In the genomic region with DNA sequence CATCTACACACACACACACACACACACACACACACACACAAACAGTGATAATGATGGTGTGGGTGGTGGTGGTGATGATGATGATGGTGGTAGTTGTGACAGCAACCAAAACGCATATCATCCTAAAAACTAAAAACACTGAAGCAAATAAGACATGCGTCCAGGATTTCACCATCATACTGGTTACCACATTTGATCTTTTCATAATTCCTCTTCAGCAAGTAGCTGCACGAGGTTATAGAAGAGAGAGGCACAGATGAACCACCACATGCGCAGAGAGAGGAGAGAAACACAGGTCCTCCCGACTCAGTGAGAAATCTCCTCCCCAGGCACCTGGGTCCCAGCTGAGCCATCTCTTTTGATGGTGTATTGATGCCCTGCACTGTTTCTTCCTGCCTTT, we compare ENCODE assay signal across 27 cellular contexts.
"Had no signal": no experiment of that assay in that cellular context is flagged by ENCODE, and none has a peak within 500 bp of the region (broad histone marks: within the 10 kb centered on the region; RNA-seq: fewer than 3 reads in every experiment).

No MANE protein-coding gene starts in this region.

- DNase-seq: hypothalamus; immature natural killer cell; kidney; left colon; left lung; lower lobe of right lung; mammary epithelial cell; mesenchymal stem cell; naive thymus-derived CD8-positive, alpha-beta T cell; pancreas; posterior cingulate gyrus; retina; right cardiac atrium; stimulated activated CD4-positive, alpha-beta T cell treated with anti-CD3 and anti-CD28 coated beads, Interleukin-12 subunit alpha, Interleukin-12 subunit beta, amount 100 ng/mL, for 4 hours; stimulated activated CD4-positive, alpha-beta T cell treated with anti-CD3 and anti-CD28 coated beads, Interleukin-15, amount 100 ng/mL, for 24 hours; stimulated activated CD4-positive, alpha-beta T cell treated with anti-CD3 and anti-CD28 coated beads, Interleukin-2, amount 100 ng/mL, for 24 hours; stimulated activated CD4-positive, alpha-beta T cell treated with anti-CD3 and anti-CD28 coated beads, Interleukin-4, amount 100 ng/mL, for 1 hour; stimulated activated naive B cell treated with anti-CD40 and anti-IgM and Interleukin-4, amounts not matched to agents 10 μg/mL and 1 μg/mL and 100 μg/mL, for 72 hours; stimulated activated naive CD8-positive, alpha-beta T cell treated with anti-CD3 and anti-CD28 coated beads, Interleukin-15, Interleukin-2, amounts not matched to agents 100 U/mL and 50 U/mL, for 24 hours; stomach; testis; thyroid gland; transverse colon; upper lobe of left lung had no signal

- H3K9me3 ChIP-seq: left lung, lower lobe of right lung, pancreas, prostate gland, testis, thyroid gland, transverse colon, upper lobe of left lung had no signal

- H3K4me3 ChIP-seq: left lung, lower lobe of right lung, pancreas, prostate gland, skin epidermis, stomach, testis, thyroid gland, transverse colon, upper lobe of left lung had no signal

- H3K36me3 ChIP-seq: left lung, lower lobe of right lung, pancreas, prostate gland, stomach, thyroid gland, transverse colon, upper lobe of left lung had no signal

- ATAC-seq: left colon; left lung; lower lobe of right lung; naive thymus-derived CD8-positive, alpha-beta T cell; pancreas; right cardiac atrium; sciatic nerve; stimulated activated naive B cell treated with anti-CD40 and anti-IgM and Interleukin-4, amounts not matched to agents 10 μg/mL and 1 μg/mL and 100 μg/mL, for 72 hours; stimulated activated naive CD8-positive, alpha-beta T cell treated with anti-CD3 and anti-CD28 coated beads, Interleukin-15, Interleukin-2, amounts not matched to agents 100 U/mL and 50 U/mL, for 24 hours had no signal

- H3K27me3 ChIP-seq: left lung, stomach, testis, thyroid gland, transverse colon, upper lobe of left lung had no signal

- H3K27ac ChIP-seq: left lung, lower lobe of right lung, pancreas, prostate gland, skin epidermis, stomach, testis, thyroid gland, transverse colon, upper lobe of left lung had no signal

- H3K4me1 ChIP-seq: left lung, lower lobe of right lung, pancreas, prostate gland, testis, thyroid gland, transverse colon, upper lobe of left lung had no signal
